In genomic region chr11:19307498-19307897, GRCh38 we compare ENCODE assay signal across 14 cellular contexts.
DNase-seq lines count a peak whose midpoint lies in the region; ATAC-seq and TF ChIP-seq lines count a peak whose summit lies in the region.
"Had no signal": no experiment of that assay in that cellular context is flagged by ENCODE, and none has a peak within 500 bp of the region (broad histone marks: within the 10 kb centered on the region; RNA-seq: fewer than 3 reads in every experiment).

No MANE protein-coding gene starts in this region.

- TF ChIP-seq CTCF in brain microvascular endothelial cell (IDR thresholded peaks at IDR 0.05; ENCODE audit: low read depth, low read length, missing control alignments) (peak; percentile 13), colonic mucosa (IDR thresholded peaks at IDR 0.05) (no peak)

- H3K27me3 Mint-ChIP-seq in naive thymus-derived CD8-positive, alpha-beta T cell = peaks cover 0 to 10% (median 8%) of the 10 kb centered on the region in 5 donors

- H3K79me1 ChIP-seq in mesendoderm (ENCODE audit: low read length) = no peaks in the 10 kb centered on the region

- H3K4me1 Mint-ChIP-seq in naive thymus-derived CD8-positive, alpha-beta T cell = peaks cover 0 to 2% (median 0%) of the 10 kb centered on the region in 4 donors
- H3K4me1 Mint-ChIP-seq: CD4-positive, CD25-positive, alpha-beta regulatory T cell had no signal

- H3K9ac ChIP-seq in mesendoderm (ENCODE audit: low read length) (no peak overlapping the region), colonic mucosa (ENCODE audit: low read depth in 2 of 2, low read length in 2 of 2) (no peak overlapping the region)
- H3K9ac ChIP-seq: BLaER1 treated with 17β-estradiol and CSF1 and Interleukin-3, amounts not matched to agents 10 nM and 100 nM had no signal

- H3K36me3 ChIP-seq in H7 (replicated peaks; ENCODE audit: control insufficient read depth, insufficient read depth, low read length) (no peaks in the 10 kb centered on the region), brain microvascular endothelial cell (replicated peaks) (no peaks in the 10 kb centered on the region), mesendoderm (ENCODE audit: control insufficient read depth, insufficient read depth, low read length) (no peaks in the 10 kb centered on the region), colonic mucosa (no peaks in the 10 kb centered on the region)
- H3K36me3 ChIP-seq: BLaER1 treated with 17β-estradiol and CSF1 and Interleukin-3, amounts not matched to agents 10 nM and 100 nM had no signal

- no peak overlapping the region for H2BK120ac ChIP-seq in mesendoderm (ENCODE audit: low read depth, low read length)

- H4K8ac ChIP-seq in mesendoderm (ENCODE audit: low read depth, low read length) = no peak overlapping the region

- H3K4ac ChIP-seq in mesendoderm (ENCODE audit: low read depth, low read length) = no peak overlapping the region

- in situ Hi-C loops in brain microvascular endothelial cell (cut with HindIII; ENCODE audit: low pct_ligation_motif_present, low sequenced_read_pairs) = loop anchor here (25.0 kb wide), 1 partner anchor 205 kb away; no protein-coding TSS in a partner anchor

- no CpG with 5 or more reads among the region's 6 CpGs for WGBS in mesendoderm (ENCODE audit: extremely low coverage, insufficient coverage, low lambda C conversion rate)

- H3K4me3 Mint-ChIP-seq in naive thymus-derived CD8-positive, alpha-beta T cell = no peak overlapping the region
- H3K4me3 Mint-ChIP-seq: CD4-positive, CD25-positive, alpha-beta regulatory T cell had no signal

- H3K4me3 ChIP-seq in H7 (ENCODE audit: insufficient read depth, low read depth, low read length) (no peak overlapping the region), brain microvascular endothelial cell (ENCODE audit: low read depth, low read length) (no peak overlapping the region), mesendoderm (ENCODE audit: low read length) (no peak overlapping the region), colonic mucosa (no peak overlapping the region)
- H3K4me3 ChIP-seq: BLaER1 treated with 17β-estradiol and CSF1 and Interleukin-3, amounts not matched to agents 10 nM and 100 nM; GM12878; K562 had no signal

- H3K4me1 ChIP-seq in mesendoderm (ENCODE audit: control insufficient read depth, low read depth, low read length) (no peaks in the 10 kb centered on the region), colonic mucosa (no peaks in the 10 kb centered on the region)

- no peak overlapping the region for H3K23ac ChIP-seq in mesendoderm (ENCODE audit: low read length)

- no peak overlapping the region for H2BK15ac ChIP-seq in mesendoderm (replicated peaks; ENCODE audit: low read depth)

- no peaks in the 10 kb centered on the region for H3K36me3 Mint-ChIP-seq in naive thymus-derived CD8-positive, alpha-beta T cell
- H3K36me3 Mint-ChIP-seq: CD4-positive, CD25-positive, alpha-beta regulatory T cell had no signal

- H3K9me3 ChIP-seq in colonic mucosa = no peaks in the 10 kb centered on the region
- H3K9me3 ChIP-seq: BLaER1 treated with 17β-estradiol and CSF1 and Interleukin-3, amounts not matched to agents 10 nM and 100 nM had no signal

- H3K27ac ChIP-seq in brain microvascular endothelial cell = no peak overlapping the region
- H3K27ac ChIP-seq in mesendoderm (ENCODE audit: low read depth, low read length) = no peak overlapping the region
- no peak overlapping the region for H3K27ac ChIP-seq in colonic mucosa
- H3K27ac ChIP-seq: 22Rv1; BLaER1 treated with 17β-estradiol and CSF1 and Interleukin-3, amounts not matched to agents 10 nM and 100 nM had no signal

- H3K56ac ChIP-seq in mesendoderm (ENCODE audit: low read length) = no peak overlapping the region

- H3K27me3 ChIP-seq in H7 (ENCODE audit: control insufficient read depth, insufficient read depth, low read length) = no peaks in the 10 kb centered on the region
- H3K27me3 ChIP-seq in brain microvascular endothelial cell (replicated peaks) = no peaks in the 10 kb centered on the region
- H3K27me3 ChIP-seq in mesendoderm (ENCODE audit: insufficient read depth, low read length, poor library complexity) = no peaks in the 10 kb centered on the region
- H3K27me3 ChIP-seq in colonic mucosa = no peaks in the 10 kb centered on the region
- H3K27me3 ChIP-seq: BLaER1 treated with 17β-estradiol and CSF1 and Interleukin-3, amounts not matched to agents 10 nM and 100 nM had no signal

- H4K5ac ChIP-seq in mesendoderm (ENCODE audit: low read length) = no peak overlapping the region

- DNase-seq in DMS 273 (lab: John Stamatoyannopoulos, UW; ENCODE audit: unreplicated experiment) = peak; percentile 3
- no peak for DNase-seq in DMS 273 treated with DMSO at 0.1 percent for 48 hours (lab: John Stamatoyannopoulos, UW)
- DNase-seq in H7 = peak; percentile 43
- DNase-seq in brain microvascular endothelial cell = no peak
- peak; percentile 35 for DNase-seq in mesendoderm
- no peak for DNase-seq in colonic mucosa
- no peak for DNase-seq in Right ventricle myocardium superior
- no peak for DNase-seq in naive thymus-derived CD8-positive, alpha-beta T cell
- DNase-seq: CD4-positive, CD25-positive, alpha-beta regulatory T cell; DMS79 had no signal

- no peak overlapping the region for H2AK5ac ChIP-seq in mesendoderm (ENCODE audit: low read length)

- no peak overlapping the region for H3K18ac ChIP-seq in mesendoderm (ENCODE audit: low read length)

- POLR2A ChIA-PET in naive thymus-derived CD8-positive, alpha-beta T cell (lab: Charles Lee) = no interaction called here

- no peak overlapping the region for H3K4me2 ChIP-seq in mesendoderm (ENCODE audit: low read length)
- H3K4me2 ChIP-seq: BLaER1 treated with 17β-estradiol and CSF1 and Interleukin-3, amounts not matched to agents 10 nM and 100 nM had no signal

- no peak for ATAC-seq in Right ventricle myocardium superior (ENCODE audit: poor library complexity)
- no peak for ATAC-seq in naive thymus-derived CD8-positive, alpha-beta T cell
- ATAC-seq: GM12878, K562 had no signal

- H3K9me3 Mint-ChIP-seq in naive thymus-derived CD8-positive, alpha-beta T cell = peaks cover 0 to 6% (median 0%) of the 10 kb centered on the region in 9 donors
- H3K9me3 Mint-ChIP-seq: CD4-positive, CD25-positive, alpha-beta regulatory T cell had no signal

- no peak overlapping the region for H3K27ac Mint-ChIP-seq in naive thymus-derived CD8-positive, alpha-beta T cell
- H3K27ac Mint-ChIP-seq: CD4-positive, CD25-positive, alpha-beta regulatory T cell had no signal

- no peaks in the 10 kb centered on the region for H3K79me2 ChIP-seq in mesendoderm (ENCODE audit: control insufficient read depth, insufficient read depth, low read length)

- H2BK5ac ChIP-seq in mesendoderm (ENCODE audit: low read length) = no peak overlapping the region

- intact Hi-C loops in colonic mucosa (cut with DNase I) (no loop called here), Right ventricle myocardium superior (cut with DNase I) (loop anchor here (10.0 kb wide), 1 partner anchor 447 kb away; no protein-coding TSS in a partner anchor)

Comparison
In these comparisons a context has a peak if more than half of its experiments do, and no peak if none do; other contexts are left out.
1. DNase-seq: peak in DMS 273 (single experiment), H7 (single experiment) and mesendoderm (single experiment); none in DMS 273 treated with DMSO at 0.1 percent for 48 hours (single experiment), brain microvascular endothelial cell (single experiment), colonic mucosa (single experiment), Right ventricle myocardium superior (single experiment) and naive thymus-derived CD8-positive, alpha-beta T cell (0 of 10).